29 cellular contexts compared by ENCODE assay signal in genomic region chr2:213726101-213726500, GRCh38.
"Had no signal": no experiment of that assay in that cellular context is flagged by ENCODE, and none has a peak within 500 bp of the region (broad histone marks: within the 10 kb centered on the region; RNA-seq: fewer than 3 reads in every experiment).

No MANE protein-coding gene starts in this region.

- ATAC-seq: activated CD4-positive, alpha-beta T cell treated with anti-CD3 and anti-CD28 coated beads for 36 hours; activated CD4-positive, CD25-positive, alpha-beta regulatory T cell treated with anti-CD3 and anti-CD28 coated beads, Interleukin-2, amount 50 U/mL, for 24 hours; activated CD8-positive, alpha-beta T cell treated with anti-CD3 and anti-CD28 coated beads, Interleukin-2, amount 10 ng/mL, durations not matched to agents 7 days and 5 days; body of pancreas; PC-3 had no signal

- H3K4me3 ChIP-seq: body of pancreas, breast epithelium, Peyer's patch, SJSA1 had no signal

- H3K27ac Mint-ChIP-seq: activated CD4-positive, alpha-beta T cell treated with anti-CD3 and anti-CD28 coated beads for 36 hours; activated CD4-positive, alpha-beta T cell treated with anti-CD3 and anti-CD28 coated beads, Interleukin-2, amount 10 ng/mL, durations not matched to agents 7 days and 5 days; activated CD8-positive, alpha-beta T cell treated with anti-CD3 and anti-CD28 coated beads, Interleukin-2, amount 10 ng/mL, durations not matched to agents 7 days and 5 days; activated naive CD4-positive, alpha-beta T cell treated with anti-CD3 and anti-CD28 coated beads, Interleukin-2, amount 50 U/mL, for 24 hours; activated naive CD8-positive, alpha-beta T cell treated with anti-CD3 and anti-CD28 coated beads, Interleukin-2, amount 10 ng/mL, durations not matched to agents 7 days and 5 days; activated T-cell treated with anti-CD3 and anti-CD28 coated beads, Interleukin-2, amount 50 U/mL, for 24 hours; activated T-helper 2 cell treated with anti-CD3 and anti-CD28 coated beads, Interferon-gamma antibody, Interleukin-2, Interleukin-4, amounts not matched to agents 10 μg/mL and 5 μg/mL and 100 μg/mL, durations not matched to agents 14 hours and 24 hours and 36 hours; T-helper 1 cell treated with Interleukin-12 subunit alpha and Interleukin-12 subunit beta and Interleukin-4 antibody, amounts not matched to agents 30 μg/mL and 1 μg/mL, for 36 hours; T-helper 2 cell treated with Interferon-gamma antibody and Interleukin-4, amounts not matched to agents 5 μg/mL and 100 μg/mL, for 36 hours had no signal

- H3K27me3 ChIP-seq: body of pancreas, breast epithelium, Peyer's patch, SJSA1 had no signal

- DNase-seq: activated CD4-positive, alpha-beta T cell treated with anti-CD3 and anti-CD28 coated beads for 36 hours; activated CD4-positive, alpha-beta T cell treated with anti-CD3 and anti-CD28 coated beads, Interleukin-2, amount 10 ng/mL, durations not matched to agents 7 days and 5 days; activated CD4-positive, alpha-beta T cell treated with anti-CD3 and anti-CD28 coated beads, Interleukin-2, amount 50 U/mL, for 48 hours; activated CD8-positive, alpha-beta T cell treated with anti-CD3 and anti-CD28 coated beads, Interleukin-2, amount 10 ng/mL, durations not matched to agents 7 days and 5 days; activated gamma-delta T cell; activated naive CD4-positive, alpha-beta T cell treated with Interleukin-2 at 50 U/mL for 16 hours; activated naive CD8-positive, alpha-beta T cell treated with anti-CD3 and anti-CD28 coated beads, Interleukin-2, amount 10 ng/mL, durations not matched to agents 7 days and 5 days; activated T-cell treated with anti-CD3 and anti-CD28 coated beads, Interleukin-2, amount 50 U/mL, for 24 hours; amygdala; body of pancreas; NCI-H1092 treated with DMSO at 0.1 percent for 48 hours; NCI-H1417; NCI-H187 treated with DMSO at 0.1 percent for 48 hours; NCI-H2081; NCI-H226; NCI-H524 treated with DMSO at 0.1 percent for 48 hours; NK-92 treated with Interleukin-12 subunit alpha and Interleukin-12 subunit beta, amount 100 ng/mL, for 24 hours; PC-3; Peyer's patch; RPMI8226; SHP77 treated with DMSO at 0.1 percent for 48 hours; SK-N-SH had no signal

- H3K27me3 Mint-ChIP-seq: activated CD4-positive, alpha-beta T cell treated with anti-CD3 and anti-CD28 coated beads for 36 hours; activated CD4-positive, alpha-beta T cell treated with anti-CD3 and anti-CD28 coated beads, Interleukin-2, amount 10 ng/mL, durations not matched to agents 7 days and 5 days; activated naive CD4-positive, alpha-beta T cell treated with anti-CD3 and anti-CD28 coated beads, Interleukin-2, amount 50 U/mL, for 24 hours; activated naive CD8-positive, alpha-beta T cell treated with anti-CD3 and anti-CD28 coated beads, Interleukin-2, amount 10 ng/mL, durations not matched to agents 7 days and 5 days; activated T-cell treated with anti-CD3 and anti-CD28 coated beads, Interleukin-2, amount 50 U/mL, for 24 hours had no signal

- H3K4me3 Mint-ChIP-seq: activated CD4-positive, alpha-beta T cell treated with anti-CD3 and anti-CD28 coated beads for 36 hours; activated CD4-positive, alpha-beta T cell treated with anti-CD3 and anti-CD28 coated beads, Interleukin-2, amount 10 ng/mL, durations not matched to agents 7 days and 5 days; activated CD8-positive, alpha-beta T cell treated with anti-CD3 and anti-CD28 coated beads, Interleukin-2, amount 10 ng/mL, durations not matched to agents 7 days and 5 days; activated naive CD4-positive, alpha-beta T cell treated with anti-CD3 and anti-CD28 coated beads, Interleukin-2, amount 50 U/mL, for 24 hours; activated naive CD8-positive, alpha-beta T cell treated with anti-CD3 and anti-CD28 coated beads, Interleukin-2, amount 10 ng/mL, durations not matched to agents 7 days and 5 days; activated T-cell treated with anti-CD3 and anti-CD28 coated beads, Interleukin-2, amount 50 U/mL, for 24 hours; T-helper 1 cell treated with Interleukin-12 subunit alpha and Interleukin-12 subunit beta and Interleukin-4 antibody, amounts not matched to agents 30 μg/mL and 1 μg/mL, for 36 hours; T-helper 2 cell treated with Interferon-gamma antibody and Interleukin-4, amounts not matched to agents 5 μg/mL and 100 μg/mL, for 36 hours had no signal

- H3K36me3 Mint-ChIP-seq: activated naive CD4-positive, alpha-beta T cell treated with anti-CD3 and anti-CD28 coated beads, Interleukin-2, amount 50 U/mL, for 24 hours; activated naive CD8-positive, alpha-beta T cell treated with anti-CD3 and anti-CD28 coated beads, Interleukin-2, amount 10 ng/mL, durations not matched to agents 7 days and 5 days had no signal

- H3K9me3 ChIP-seq: body of pancreas, breast epithelium, Peyer's patch, SJSA1 had no signal

- H3K27ac ChIP-seq: body of pancreas, breast epithelium, Peyer's patch, SJSA1 had no signal

- H3K36me3 ChIP-seq: breast epithelium, Peyer's patch, SJSA1 had no signal

- H3K4me1 ChIP-seq: body of pancreas, breast epithelium, Peyer's patch, SJSA1 had no signal

- H3K9me3 Mint-ChIP-seq: activated CD4-positive, alpha-beta T cell treated with anti-CD3 and anti-CD28 coated beads, Interleukin-2, amount 10 ng/mL, durations not matched to agents 7 days and 5 days; activated naive CD8-positive, alpha-beta T cell treated with anti-CD3 and anti-CD28 coated beads, Interleukin-2, amount 10 ng/mL, durations not matched to agents 7 days and 5 days; activated T-helper 2 cell treated with anti-CD3 and anti-CD28 coated beads, Interferon-gamma antibody, Interleukin-2, Interleukin-4, amounts not matched to agents 10 μg/mL and 5 μg/mL and 100 μg/mL, durations not matched to agents 14 hours and 24 hours and 36 hours; T-helper 1 cell treated with Interleukin-12 subunit alpha and Interleukin-12 subunit beta and Interleukin-4 antibody, amounts not matched to agents 30 μg/mL and 1 μg/mL, for 36 hours; T-helper 2 cell treated with Interferon-gamma antibody and Interleukin-4, amounts not matched to agents 5 μg/mL and 100 μg/mL, for 36 hours had no signal

- H3K4me1 Mint-ChIP-seq: activated CD4-positive, alpha-beta T cell treated with anti-CD3 and anti-CD28 coated beads for 36 hours; activated CD4-positive, alpha-beta T cell treated with anti-CD3 and anti-CD28 coated beads, Interleukin-2, amount 10 ng/mL, durations not matched to agents 7 days and 5 days; activated naive CD4-positive, alpha-beta T cell treated with anti-CD3 and anti-CD28 coated beads, Interleukin-2, amount 50 U/mL, for 24 hours; activated naive CD8-positive, alpha-beta T cell treated with anti-CD3 and anti-CD28 coated beads, Interleukin-2, amount 10 ng/mL, durations not matched to agents 7 days and 5 days had no signal
